In the genomic region with DNA sequence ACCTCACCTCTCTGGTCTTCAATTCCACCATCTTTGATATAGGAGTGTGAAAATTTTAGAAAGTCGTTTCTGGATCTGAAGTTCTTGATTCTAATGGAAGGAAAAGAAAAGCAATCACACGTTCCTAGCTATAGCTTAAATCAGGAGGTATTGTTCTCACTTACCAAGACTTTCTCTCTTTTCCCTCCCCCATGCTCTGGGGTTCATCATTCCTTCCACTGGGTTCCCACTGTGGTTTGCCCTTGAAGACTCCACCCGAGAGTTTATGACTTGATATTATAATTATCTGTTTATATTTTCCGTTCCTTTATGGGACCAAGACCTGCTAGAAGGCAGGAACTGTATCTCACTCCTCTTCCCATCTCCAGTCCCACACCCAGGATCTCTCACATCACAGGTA, we compare ENCODE assay signal across 14 cellular contexts.
A peak's percentile ranks its signal among the peaks of the same experiment; 100 is the strongest.
DNase-seq lines count a peak whose midpoint lies in the region; ATAC-seq lines count a peak whose summit lies in the region.
"Had no signal": no experiment of that assay in that cellular context is flagged by ENCODE, and none has a peak within 500 bp of the region (broad histone marks: within the 10 kb centered on the region; RNA-seq: fewer than 3 reads in every experiment).

No MANE protein-coding gene starts in this region.

- H3K27me3 Mint-ChIP-seq in activated CD4-positive, alpha-beta T cell treated with anti-CD3 and anti-CD28 coated beads, Interleukin-2, amount 10 ng/mL, durations not matched to agents 24 days and 14 days, result no peaks in the 10 kb centered on the region
- no peaks in the 10 kb centered on the region for H3K27me3 Mint-ChIP-seq in activated CD4-positive, alpha-beta T cell treated with anti-CD3 and anti-CD28 coated beads, Interleukin-2, amount 10 ng/mL, durations not matched to agents 7 days and 5 days
- no peaks in the 10 kb centered on the region for H3K27me3 Mint-ChIP-seq in activated T-helper 17 cell treated with anti-CD3 and anti-CD28 coated beads, Interleukin-2, amount 50 U/mL, for 72 hours
- H3K27me3 Mint-ChIP-seq in activated naive CD8-positive, alpha-beta T cell treated with anti-CD3 and anti-CD28 coated beads, Interleukin-2, amount 50 U/mL, for 24 hours, result no peaks in the 10 kb centered on the region
- H3K27me3 Mint-ChIP-seq: CD4-positive, CD25-positive, alpha-beta regulatory T cell had no signal

- H3K4me3 Mint-ChIP-seq in activated CD4-positive, alpha-beta T cell treated with anti-CD3 and anti-CD28 coated beads, Interleukin-2, amount 10 ng/mL, durations not matched to agents 24 days and 14 days, result no peak overlapping the region
- no peak overlapping the region for H3K4me3 Mint-ChIP-seq in activated CD4-positive, alpha-beta T cell treated with anti-CD3 and anti-CD28 coated beads, Interleukin-2, amount 10 ng/mL, durations not matched to agents 7 days and 5 days
- H3K4me3 Mint-ChIP-seq in activated T-helper 17 cell treated with anti-CD3 and anti-CD28 coated beads, Interleukin-2, amount 50 U/mL, for 72 hours, result peak overlapping the region; percentile 22
- peak overlapping the region; percentile 60 for H3K4me3 Mint-ChIP-seq in activated naive CD8-positive, alpha-beta T cell treated with anti-CD3 and anti-CD28 coated beads, Interleukin-2, amount 50 U/mL, for 24 hours
- H3K4me3 Mint-ChIP-seq: CD4-positive, CD25-positive, alpha-beta regulatory T cell; HFFc6 had no signal

- POLR2A ChIA-PET in activated CD4-positive, alpha-beta T cell treated with anti-CD3 and anti-CD28 coated beads, Interleukin-2, amount 10 ng/mL, durations not matched to agents 7 days and 5 days (lab: Charles Lee), result no interaction called here

- DNase-seq in activated CD4-positive, alpha-beta T cell treated with anti-CD3 and anti-CD28 coated beads, Interleukin-2, amount 10 ng/mL, durations not matched to agents 24 days and 14 days, result no peak
- no peak for DNase-seq in activated CD4-positive, alpha-beta T cell treated with anti-CD3 and anti-CD28 coated beads, Interleukin-2, amount 10 ng/mL, durations not matched to agents 7 days and 5 days
- DNase-seq in activated naive CD4-positive, alpha-beta T cell treated with anti-CD3 and anti-CD28 coated beads, Interleukin-2, amount 50 U/mL, for 72 hours (ENCODE audit: low spot score in 2 of 2), result no peak
- no peak for DNase-seq in activated naive CD4-positive, alpha-beta T cell treated with Interleukin-2 at 50 U/mL for 16 hours
- peak; percentile 51 for DNase-seq in activated naive CD8-positive, alpha-beta T cell treated with anti-CD3 and anti-CD28 coated beads, Interleukin-2, amount 50 U/mL, for 24 hours
- DNase-seq in NCI-H1694 treated with DMSO at 0.1 percent for 48 hours (lab: John Stamatoyannopoulos, UW) (no peak), OCI-M2 (lab: John Stamatoyannopoulos, UW; ENCODE audit: unreplicated experiment) (no peak)
- DNase-seq: ACHN; Calu3; CD4-positive, CD25-positive, alpha-beta regulatory T cell; DMS 273 treated with DMSO at 0.1 percent for 48 hours; HCEC 1CT; HFFc6 had no signal

- ATAC-seq in activated naive CD4-positive, alpha-beta T cell treated with anti-CD3 and anti-CD28 coated beads, Interleukin-2, amount 50 U/mL, for 72 hours, result peak; percentile 16 to 46
- peak; percentile 70 for ATAC-seq in activated T-helper 17 cell treated with anti-CD3 and anti-CD28 coated beads, Interleukin-2, amount 50 U/mL, for 72 hours (replicated peaks)
- ATAC-seq in activated naive CD8-positive, alpha-beta T cell treated with anti-CD3 and anti-CD28 coated beads, Interleukin-2, amount 50 U/mL, for 24 hours, result peak; percentile 66

- H3K27ac Mint-ChIP-seq in activated CD4-positive, alpha-beta T cell treated with anti-CD3 and anti-CD28 coated beads, Interleukin-2, amount 10 ng/mL, durations not matched to agents 24 days and 14 days, result peak overlapping the region; percentile 79
- H3K27ac Mint-ChIP-seq in activated CD4-positive, alpha-beta T cell treated with anti-CD3 and anti-CD28 coated beads, Interleukin-2, amount 10 ng/mL, durations not matched to agents 7 days and 5 days, result no peak overlapping the region
- peak overlapping the region in 1 of 2 donors; percentile 4 for H3K27ac Mint-ChIP-seq in activated naive CD4-positive, alpha-beta T cell treated with anti-CD3 and anti-CD28 coated beads, Interleukin-2, amount 50 U/mL, for 72 hours
- peak overlapping the region; percentile 54 for H3K27ac Mint-ChIP-seq in activated T-helper 17 cell treated with anti-CD3 and anti-CD28 coated beads, Interleukin-2, amount 50 U/mL, for 72 hours
- peak overlapping the region; percentile 83 for H3K27ac Mint-ChIP-seq in activated naive CD8-positive, alpha-beta T cell treated with anti-CD3 and anti-CD28 coated beads, Interleukin-2, amount 50 U/mL, for 24 hours
- H3K27ac Mint-ChIP-seq: CD4-positive, CD25-positive, alpha-beta regulatory T cell; HFFc6 had no signal

- intact Hi-C loops in activated CD4-positive, alpha-beta T cell treated with anti-CD3 and anti-CD28 coated beads, Interleukin-2, amount 10 ng/mL, durations not matched to agents 24 days and 14 days (cut with micrococcal nuclease), result no loop called here

- H3K9me3 Mint-ChIP-seq in activated CD4-positive, alpha-beta T cell treated with anti-CD3 and anti-CD28 coated beads, Interleukin-2, amount 10 ng/mL, durations not matched to agents 24 days and 14 days, result peaks cover 21% of the 10 kb centered on the region
- peaks cover 2% of the 10 kb centered on the region for H3K9me3 Mint-ChIP-seq in activated CD4-positive, alpha-beta T cell treated with anti-CD3 and anti-CD28 coated beads, Interleukin-2, amount 10 ng/mL, durations not matched to agents 7 days and 5 days
- peaks cover 0 to 6% of the 10 kb centered on the region in 2 donors for H3K9me3 Mint-ChIP-seq in activated naive CD4-positive, alpha-beta T cell treated with anti-CD3 and anti-CD28 coated beads, Interleukin-2, amount 50 U/mL, for 72 hours
- peaks cover 3% of the 10 kb centered on the region for H3K9me3 Mint-ChIP-seq in activated T-helper 17 cell treated with anti-CD3 and anti-CD28 coated beads, Interleukin-2, amount 50 U/mL, for 72 hours
- H3K9me3 Mint-ChIP-seq in activated naive CD8-positive, alpha-beta T cell treated with anti-CD3 and anti-CD28 coated beads, Interleukin-2, amount 50 U/mL, for 24 hours, result peaks cover 5% of the 10 kb centered on the region
- H3K9me3 Mint-ChIP-seq: HFFc6 had no signal

- H3K4me1 Mint-ChIP-seq in activated CD4-positive, alpha-beta T cell treated with anti-CD3 and anti-CD28 coated beads, Interleukin-2, amount 10 ng/mL, durations not matched to agents 24 days and 14 days, result peaks cover 38% of the 10 kb centered on the region
- peaks cover 22% of the 10 kb centered on the region for H3K4me1 Mint-ChIP-seq in activated CD4-positive, alpha-beta T cell treated with anti-CD3 and anti-CD28 coated beads, Interleukin-2, amount 10 ng/mL, durations not matched to agents 7 days and 5 days
- H3K4me1 Mint-ChIP-seq in activated T-helper 17 cell treated with anti-CD3 and anti-CD28 coated beads, Interleukin-2, amount 50 U/mL, for 72 hours, result peaks cover 21% of the 10 kb centered on the region
- H3K4me1 Mint-ChIP-seq in activated naive CD8-positive, alpha-beta T cell treated with anti-CD3 and anti-CD28 coated beads, Interleukin-2, amount 50 U/mL, for 24 hours, result peaks cover 90% of the 10 kb centered on the region

- peaks cover 4% of the 10 kb centered on the region for H3K36me3 Mint-ChIP-seq in activated CD4-positive, alpha-beta T cell treated with anti-CD3 and anti-CD28 coated beads, Interleukin-2, amount 10 ng/mL, durations not matched to agents 24 days and 14 days (ENCODE audit: low read depth)
- no peaks in the 10 kb centered on the region for H3K36me3 Mint-ChIP-seq in activated CD4-positive, alpha-beta T cell treated with anti-CD3 and anti-CD28 coated beads, Interleukin-2, amount 10 ng/mL, durations not matched to agents 7 days and 5 days (ENCODE audit: low read depth)
- peaks cover 0 to 8% of the 10 kb centered on the region in 2 donors for H3K36me3 Mint-ChIP-seq in activated naive CD4-positive, alpha-beta T cell treated with anti-CD3 and anti-CD28 coated beads, Interleukin-2, amount 50 U/mL, for 72 hours
- no peaks in the 10 kb centered on the region for H3K36me3 Mint-ChIP-seq in activated T-helper 17 cell treated with anti-CD3 and anti-CD28 coated beads, Interleukin-2, amount 50 U/mL, for 72 hours (ENCODE audit: low read depth)
- peaks cover 3% of the 10 kb centered on the region for H3K36me3 Mint-ChIP-seq in activated naive CD8-positive, alpha-beta T cell treated with anti-CD3 and anti-CD28 coated beads, Interleukin-2, amount 50 U/mL, for 24 hours (ENCODE audit: low read depth)

- CTCF ChIA-PET in activated CD4-positive, alpha-beta T cell treated with anti-CD3 and anti-CD28 coated beads, Interleukin-2, amount 10 ng/mL, durations not matched to agents 7 days and 5 days (lab: Charles Lee), result interaction anchor here (1.1 to 1.4 kb wide), 2 partner anchors 14 to 134 kb away, joined by 3 read pairs; no protein-coding TSS in a partner anchor

Comparison
In these comparisons a context has a peak if more than half of its experiments do, and no peak if none do; other contexts are left out.
1. H3K4me3 Mint-ChIP-seq: peak in activated T-helper 17 cell treated with anti-CD3 and anti-CD28 coated beads, Interleukin-2, amount 50 U/mL, for 72 hours (single experiment) and activated naive CD8-positive, alpha-beta T cell treated with anti-CD3 and anti-CD28 coated beads, Interleukin-2, amount 50 U/mL, for 24 hours (single experiment); none in activated CD4-positive, alpha-beta T cell treated with anti-CD3 and anti-CD28 coated beads, Interleukin-2, amount 10 ng/mL, durations not matched to agents 24 days and 14 days (single experiment) and activated CD4-positive, alpha-beta T cell treated with anti-CD3 and anti-CD28 coated beads, Interleukin-2, amount 10 ng/mL, durations not matched to agents 7 days and 5 days (single experiment).
2. Peak in every context shown above with its lines, with median percentiles within 50 percentile points of each other: ATAC-seq.